In genomic region chr18:8380926-8381325, GRCh38 we compare ENCODE assay signal across 29 cellular contexts.
"Had no signal": no experiment of that assay in that cellular context is flagged by ENCODE, and none has a peak within 500 bp of the region (broad histone marks: within the 10 kb centered on the region; RNA-seq: fewer than 3 reads in every experiment).

No MANE protein-coding gene starts in this region.

- ATAC-seq: gastroesophageal sphincter, left lobe of liver, natural killer cell, right cardiac atrium, T-helper 17 cell had no signal

- DNase-seq: activated CD4-positive, alpha-beta memory T cell treated with anti-CD3 and anti-CD28 coated beads for 36 hours; activated CD4-positive, alpha-beta T cell treated with anti-CD3 and anti-CD28 coated beads, Interleukin-2, amount 10 ng/mL, durations not matched to agents 24 days and 14 days; activated CD4-positive, CD25-positive, alpha-beta regulatory T cell treated with anti-CD3 and anti-CD28 coated beads, Interleukin-2, amount 50 U/mL, for 72 hours; activated CD8-positive, alpha-beta memory T cell treated with anti-CD3 and anti-CD28 coated beads, Interleukin-2, amount 50 U/mL, for 4 hours; activated gamma-delta T cell; activated naive CD4-positive, alpha-beta T cell treated with anti-CD3 and anti-CD28 coated beads, Interleukin-2, amount 10 ng/mL, durations not matched to agents 7 days and 5 days; activated naive CD8-positive, alpha-beta T cell treated with anti-CD3 and anti-CD28 coated beads, Interleukin-2, amount 10 ng/mL, durations not matched to agents 7 days and 5 days; activated T-cell treated with anti-CD3 and anti-CD28 coated beads, Interleukin-2, amount 50 U/mL, for 24 hours; amniotic stem cell; cerebellar nuclear complex; dorsolateral prefrontal cortex; effector memory CD4-positive, alpha-beta T cell; hippocampal formation; immature natural killer cell; lower lobe of right lung; mesenchymal stem cell; natural killer cell; posterior cingulate gyrus; right cardiac atrium; spleen; stimulated activated naive CD4-positive, alpha-beta T cell treated with Interleukin-2 at 50 U/mL for 16 hours; T-helper 17 cell; T1000; transverse colon; uterus had no signal

- H3K27me3 ChIP-seq: dorsolateral prefrontal cortex, gastroesophageal sphincter, neural progenitor cell, spleen, transverse colon, uterus had no signal

- H3K27ac ChIP-seq: coronary artery, gastroesophageal sphincter, lower lobe of right lung, spleen, transverse colon, uterus had no signal

- H3K9me3 ChIP-seq: gastroesophageal sphincter, lower lobe of right lung, spleen, transverse colon, uterus had no signal

- H3K36me3 ChIP-seq: neural progenitor cell, transverse colon, uterus had no signal

- H3K4me1 ChIP-seq: gastroesophageal sphincter, spleen, transverse colon, uterus had no signal

- H3K4me3 ChIP-seq: coronary artery, gastroesophageal sphincter, lower lobe of right lung, neural progenitor cell, spleen, transverse colon, uterus had no signal

- H3K9ac ChIP-seq: neural progenitor cell had no signal
